Comparison of ENCODE assay signal across 17 cellular contexts in the genomic region with DNA sequence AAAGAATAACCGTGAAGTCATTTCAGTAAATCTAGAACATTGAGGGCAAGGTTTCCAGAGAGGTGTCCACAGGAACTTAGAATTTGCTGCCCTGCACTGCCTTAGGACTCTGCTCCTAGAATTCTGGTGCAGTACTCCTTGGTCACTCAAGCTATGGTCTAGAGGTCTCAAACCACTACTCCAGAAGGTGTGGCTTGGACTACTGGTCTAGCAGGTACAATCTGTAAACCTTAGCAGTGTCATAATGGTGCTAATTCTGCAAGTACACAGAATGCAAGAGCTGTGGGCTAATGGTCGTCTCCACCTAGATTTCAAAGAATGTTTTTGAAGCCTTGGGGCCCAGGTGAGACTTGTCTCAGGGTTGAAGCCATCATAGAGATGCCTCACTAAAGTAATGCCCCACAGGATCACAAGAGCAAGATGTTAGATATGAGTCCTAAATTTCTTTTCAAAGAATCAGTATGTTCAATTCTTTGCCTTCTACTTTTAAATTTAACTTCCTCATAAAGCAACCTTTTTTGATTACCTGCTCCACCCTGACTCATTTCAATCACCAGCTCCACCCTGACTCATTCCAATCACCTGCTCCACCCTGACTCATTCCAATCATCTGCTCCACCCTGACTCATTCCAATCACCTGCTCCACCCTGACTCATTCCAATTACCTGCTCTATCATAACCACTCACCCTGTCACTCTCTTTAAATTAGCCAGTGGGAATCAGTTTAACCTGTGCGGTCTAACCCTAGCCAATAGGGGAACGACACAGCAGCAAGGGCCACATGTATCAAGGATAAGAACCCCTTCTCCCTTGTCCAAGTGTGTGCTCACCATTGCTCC.
DNase-seq lines count a peak whose midpoint lies in the region; ATAC-seq and TF ChIP-seq lines count a peak whose summit lies in the region.
"Had no signal": no experiment of that assay in that cellular context is flagged by ENCODE, and none has a peak within 500 bp of the region (broad histone marks: within the 10 kb centered on the region; RNA-seq: fewer than 3 reads in every experiment).

No MANE protein-coding gene starts in this region.

- CTCF ChIA-PET in activated naive CD4-positive, alpha-beta T cell treated with anti-CD3 and anti-CD28 coated beads for 36 hours (lab: Charles Lee) = interaction anchor here (1.1 kb wide), 1 partner anchor 11 kb away, joined by 4 read pairs; no protein-coding TSS in a partner anchor
- CTCF ChIA-PET in A673 (lab: Charles Lee) = no interaction called here

- H3K36me3 ChIP-seq in A673 (ENCODE audit: insufficient read depth, low read length, poor library complexity, severe bottlenecking) = no peaks in the 10 kb centered on the region
- H3K36me3 ChIP-seq: esophagus squamous epithelium, heart right ventricle, prostate gland had no signal

- H3K4me1 ChIP-seq in foreskin keratinocyte = peaks cover 9% of the 10 kb centered on the region
- H3K4me1 ChIP-seq in A673 (ENCODE audit: insufficient read depth, low read length, poor library complexity, severe bottlenecking) = no peaks in the 10 kb centered on the region
- H3K4me1 ChIP-seq: esophagus squamous epithelium, heart right ventricle, prostate gland had no signal

- no peak overlapping the region for H3K4me3 ChIP-seq in A673 (ENCODE audit: low read depth, low read length, poor library complexity, severe bottlenecking)
- H3K4me3 ChIP-seq: esophagus squamous epithelium, heart right ventricle, prostate gland had no signal

- ATAC-seq in foreskin keratinocyte (peak; percentile 94), GM21360 (IDR thresholded peaks at IDR 0.05; ENCODE audit: unreplicated experiment) (no peak)
- peak; percentile 34 for ATAC-seq in stimulated activated memory B cell treated with anti-CD40 and anti-IgM and Interleukin-4, amounts not matched to agents 10 μg/mL and 1 μg/mL and 100 μg/mL, for 72 hours
- ATAC-seq: heart right ventricle, left cardiac atrium, T-helper 17 cell had no signal

- POLR2A ChIA-PET in A673 (lab: Charles Lee; ENCODE audit: low non-redundant PET) = no interaction called here

- peak; percentile 71 for DNase-seq in activated naive CD4-positive, alpha-beta T cell treated with anti-CD3 and anti-CD28 coated beads for 36 hours
- no peak for DNase-seq in activated naive CD4-positive, alpha-beta T cell (lab: John Stamatoyannopoulos, UW)
- DNase-seq in M059J (ENCODE audit: low read depth) (peak; percentile 3), foreskin keratinocyte (peak; percentile 87 to 94), GM19240 (ENCODE audit: insufficient read length, low spot score) (no peak), A673 (ENCODE audit: low spot score) (no peak)
- DNase-seq: activated CD4-positive, alpha-beta T cell treated with anti-CD3 and anti-CD28 coated beads for 1 hour; DMS153; esophagus squamous epithelium; heart right ventricle; left cardiac atrium; NK-92 treated with Interleukin-12 subunit alpha and Interleukin-12 subunit beta, amount 100 ng/mL, for 24 hours; T-helper 17 cell had no signal

- H3K27me3 Mint-ChIP-seq in activated naive CD4-positive, alpha-beta T cell treated with anti-CD3 and anti-CD28 coated beads for 36 hours (ENCODE audit: low read depth) = no peaks in the 10 kb centered on the region
- peaks cover 10% of the 10 kb centered on the region for H3K27me3 Mint-ChIP-seq in stimulated activated memory B cell treated with anti-CD40 and anti-IgM and Interleukin-4, amounts not matched to agents 10 μg/mL and 1 μg/mL and 100 μg/mL, for 72 hours
- H3K27me3 Mint-ChIP-seq: T-helper 17 cell had no signal

- no peak for TF ChIP-seq CTCF in foreskin keratinocyte (conservative IDR thresholded peaks at IDR 0.05)
- no peak for TF ChIP-seq CTCF in A673 (conservative IDR thresholded peaks at IDR 0.05; ENCODE audit: low read depth, low read length)

- no peaks in the 10 kb centered on the region for H3K36me3 Mint-ChIP-seq in activated naive CD4-positive, alpha-beta T cell treated with anti-CD3 and anti-CD28 coated beads for 36 hours (ENCODE audit: low read depth)
- no peaks in the 10 kb centered on the region for H3K36me3 Mint-ChIP-seq in stimulated activated memory B cell treated with anti-CD40 and anti-IgM and Interleukin-4, amounts not matched to agents 10 μg/mL and 1 μg/mL and 100 μg/mL, for 72 hours

- no peaks in the 10 kb centered on the region for H3K9me3 ChIP-seq in A673 (ENCODE audit: low read depth, low read length, poor library complexity, severe bottlenecking)
- H3K9me3 ChIP-seq: esophagus squamous epithelium, heart right ventricle, prostate gland had no signal

- BruUV-seq in A673 (replicated peaks; lab: Mats Ljungman, UMichigan) = no TSS peak

- H3K4me3 Mint-ChIP-seq in activated naive CD4-positive, alpha-beta T cell treated with anti-CD3 and anti-CD28 coated beads for 36 hours = no peak overlapping the region
- no peak overlapping the region for H3K4me3 Mint-ChIP-seq in stimulated activated memory B cell treated with anti-CD40 and anti-IgM and Interleukin-4, amounts not matched to agents 10 μg/mL and 1 μg/mL and 100 μg/mL, for 72 hours
- H3K4me3 Mint-ChIP-seq: activated T-helper 1 cell treated with anti-CD3 and anti-CD28 coated beads, Interleukin-12 subunit alpha, Interleukin-12 subunit beta, Interleukin-2, Interleukin-4 antibody, amounts not matched to agents 30 ng/mL and 10 ng/mL and 1 ng/mL, durations not matched to agents 14 hours and 24 hours and 36 hours; T-helper 17 cell had no signal

- peak overlapping the region; percentile 53 for H3K27ac ChIP-seq in foreskin keratinocyte
- no peak overlapping the region for H3K27ac ChIP-seq in A673 (ENCODE audit: low read depth, low read length, poor library complexity, severe bottlenecking)
- H3K27ac ChIP-seq: heart right ventricle, prostate gland had no signal

- H3K27me3 ChIP-seq in foreskin keratinocyte (no peaks in the 10 kb centered on the region), A673 (replicated peaks; ENCODE audit: insufficient read depth, low read depth, low read length, poor library complexity) (no peaks in the 10 kb centered on the region)
- H3K27me3 ChIP-seq: esophagus squamous epithelium, heart right ventricle had no signal

- no peaks in the 10 kb centered on the region for H3K9me3 Mint-ChIP-seq in activated naive CD4-positive, alpha-beta T cell treated with anti-CD3 and anti-CD28 coated beads for 36 hours
- H3K9me3 Mint-ChIP-seq in stimulated activated memory B cell treated with anti-CD40 and anti-IgM and Interleukin-4, amounts not matched to agents 10 μg/mL and 1 μg/mL and 100 μg/mL, for 72 hours = no peaks in the 10 kb centered on the region
- H3K9me3 Mint-ChIP-seq: activated T-helper 1 cell treated with anti-CD3 and anti-CD28 coated beads, Interleukin-12 subunit alpha, Interleukin-12 subunit beta, Interleukin-2, Interleukin-4 antibody, amounts not matched to agents 30 ng/mL and 10 ng/mL and 1 ng/mL, durations not matched to agents 14 hours and 24 hours and 36 hours had no signal

- intact Hi-C loops in activated naive CD4-positive, alpha-beta T cell treated with anti-CD3 and anti-CD28 coated beads for 36 hours (cut with micrococcal nuclease) = loop anchor here (1.0 to 2.0 kb wide), 5 partner anchors 12 to 119 kb away; no protein-coding TSS in a partner anchor
- intact Hi-C loops in A673 (cut with micrococcal nuclease; ENCODE audit: unreplicated experiment) = no loop called here

- H3K27ac Mint-ChIP-seq in activated naive CD4-positive, alpha-beta T cell treated with anti-CD3 and anti-CD28 coated beads for 36 hours = no peak overlapping the region
- no peak overlapping the region for H3K27ac Mint-ChIP-seq in stimulated activated memory B cell treated with anti-CD40 and anti-IgM and Interleukin-4, amounts not matched to agents 10 μg/mL and 1 μg/mL and 100 μg/mL, for 72 hours
- H3K27ac Mint-ChIP-seq: activated T-helper 1 cell treated with anti-CD3 and anti-CD28 coated beads, Interleukin-12 subunit alpha, Interleukin-12 subunit beta, Interleukin-2, Interleukin-4 antibody, amounts not matched to agents 30 ng/mL and 10 ng/mL and 1 ng/mL, durations not matched to agents 14 hours and 24 hours and 36 hours; T-helper 17 cell had no signal

- peaks cover 13% of the 10 kb centered on the region for H3K4me1 Mint-ChIP-seq in activated naive CD4-positive, alpha-beta T cell treated with anti-CD3 and anti-CD28 coated beads for 36 hours (ENCODE audit: low read depth)
- no peaks in the 10 kb centered on the region for H3K4me1 Mint-ChIP-seq in stimulated activated memory B cell treated with anti-CD40 and anti-IgM and Interleukin-4, amounts not matched to agents 10 μg/mL and 1 μg/mL and 100 μg/mL, for 72 hours

Comparison
In these comparisons a context has a peak if more than half of its experiments do, and no peak if none do; other contexts are left out.
1. DNase-seq: peak in activated naive CD4-positive, alpha-beta T cell treated with anti-CD3 and anti-CD28 coated beads for 36 hours (single experiment), M059J (single experiment) and foreskin keratinocyte (2 of 2); none in activated naive CD4-positive, alpha-beta T cell (0 of 4), GM19240 (single experiment) and A673 (single experiment).